In the genomic region with DNA sequence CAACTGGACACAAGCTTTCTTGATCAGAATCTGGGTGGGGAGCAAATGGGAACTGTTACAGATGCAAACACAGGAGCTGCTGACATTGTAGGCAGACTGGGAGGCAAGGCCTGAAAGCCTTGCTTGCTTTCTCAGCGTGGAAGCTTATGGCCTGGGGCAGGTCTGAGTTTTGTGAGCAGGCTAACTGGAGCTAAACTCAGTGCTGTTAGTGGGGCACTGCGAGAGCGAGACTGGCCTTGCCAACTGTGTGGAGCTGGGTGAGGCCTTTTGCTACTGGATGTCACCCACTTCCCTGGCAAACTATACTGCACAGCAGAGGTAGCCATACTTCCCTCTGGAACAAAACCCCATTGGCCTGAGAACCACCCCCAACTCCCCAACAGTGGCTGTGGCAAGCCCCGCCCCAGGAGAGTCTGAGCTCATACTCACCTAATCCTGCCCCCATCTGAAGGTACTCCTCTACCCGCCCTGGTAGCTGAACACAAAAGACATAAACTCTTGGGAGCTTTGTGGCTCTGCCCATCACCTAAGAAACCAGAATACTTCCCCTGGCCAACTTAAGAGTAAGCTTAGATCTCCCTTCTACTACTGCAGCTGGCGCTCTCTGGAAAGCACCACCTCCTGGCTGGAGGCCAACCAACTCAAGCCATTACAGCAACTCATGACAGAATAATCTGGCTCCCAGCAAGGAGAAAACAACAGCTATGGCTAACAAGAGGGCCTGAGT, we compare ENCODE assay signal across 14 cellular contexts. TPM values are rescaled to one million over a fixed set of nuclear protein-coding genes. Genes with fewer than 3 reads are reported as not detected.
DNase-seq lines count a peak whose midpoint lies in the region; ATAC-seq, FAIRE-seq and TF ChIP-seq lines count a peak whose summit lies in the region.
"Had no signal": no experiment of that assay in that cellular context is flagged by ENCODE, and none has a peak within 500 bp of the region (broad histone marks: within the 10 kb centered on the region; RNA-seq: fewer than 3 reads in every experiment).

No MANE protein-coding gene starts in this region.

- no peaks in the 10 kb centered on the region for H3K9me1 ChIP-seq in K562 (ENCODE audit: control insufficient read depth, insufficient read depth, low read length)

- DNase-seq in AG04450 (ENCODE audit: low read depth, low spot score) (peak; percentile 47), HCEC 1CT (peak; percentile 4), K562 (ENCODE audit: extremely low read depth in 1 of 4, low spot score in 3 of 4) (peak in 1 of 4 experiments; percentile 12), right atrium auricular region (ENCODE audit: low spot score) (peak; percentile 62), chondrocyte (ENCODE audit: low spot score) (no peak), COR-L47 (lab: John Stamatoyannopoulos, UW) (no peak), NCI-H526 treated with DMSO at 0.1 percent for 48 hours (lab: John Stamatoyannopoulos, UW) (no peak)
- DNase-seq: activated CD4-positive, CD25-positive, alpha-beta regulatory T cell treated with anti-CD3 and anti-CD28 coated beads, Interleukin-2, amount 50 U/mL, for 72 hours; activated gamma-delta T cell treated with Interleukin-2 at 50 U/mL for 16 hours; CD4-positive, CD25-positive, alpha-beta regulatory T cell; NCI-H1930; nephron progenitor cell had no signal

- in situ Hi-C loops in K562 (cut with MboI), result no loop called here

- TF ChIP-seq EP300 in K562 (IDR thresholded peaks at IDR 0.05; ENCODE audit: low read length), result no peak

- H3K9me3 ChIP-seq in AG04450 (ENCODE audit: control insufficient read depth, insufficient read depth, low read length) (no peaks in the 10 kb centered on the region), K562 (replicated peaks; ENCODE audit: control insufficient read depth, insufficient read depth, low read depth, low read length) (no peaks in the 10 kb centered on the region), right atrium auricular region (no peaks in the 10 kb centered on the region)

- ATAC-seq in K562, result peak; percentile 58; the same call in 2 of the 3 replicates
- ATAC-seq in GM18870 (IDR thresholded peaks at IDR 0.05; ENCODE audit: unreplicated experiment), result no peak

- H3K27me3 Mint-ChIP-seq in chondrocyte (ENCODE audit: low read depth), result no peaks in the 10 kb centered on the region

- H3K9ac ChIP-seq in K562 (ENCODE audit: insufficient read depth in 1 of 2, low read depth in 2 of 2, low read length in 2 of 2), result peak overlapping the region in 1 of 2 experiments; percentile 71; a peak in 1 of 4 replicates

- BruUV-seq in K562 (replicated peaks; lab: Mats Ljungman, UMichigan), result no TSS peak

- no peak overlapping the region for H3K4me3 Mint-ChIP-seq in chondrocyte (ENCODE audit: unreplicated experiment)
- H3K4me3 Mint-ChIP-seq: CD4-positive, CD25-positive, alpha-beta regulatory T cell; nephron progenitor cell had no signal

- peaks cover 7% of the 10 kb centered on the region for H3K4me1 Mint-ChIP-seq in chondrocyte (ENCODE audit: low read depth)
- H3K4me1 Mint-ChIP-seq: CD4-positive, CD25-positive, alpha-beta regulatory T cell had no signal

- no peaks in the 10 kb centered on the region for H3K27me3 ChIP-seq in AG04450 (ENCODE audit: control insufficient read depth, insufficient read depth, low read length)
- no peaks in the 10 kb centered on the region for H3K27me3 ChIP-seq in K562 (ENCODE audit: control insufficient read depth in 2 of 2, insufficient read depth in 2 of 2, low read length in 2 of 2)
- H3K27me3 ChIP-seq in right atrium auricular region, result no peaks in the 10 kb centered on the region

- no peak for TF ChIP-seq CTCF in AG04450 (IDR thresholded peaks at IDR 0.05; ENCODE audit: low read depth, low read length)
- no peak for TF ChIP-seq CTCF in K562 (IDR thresholded peaks at IDR 0.05 in 2 of 3, conservative IDR thresholded peaks at IDR 0.05 in 1 of 3; ENCODE audit: insufficient read depth in 2 of 3, low read depth in 1 of 3, low read length in 3 of 3)
- TF ChIP-seq CTCF in right atrium auricular region (IDR thresholded peaks at IDR 0.05), result no peak
- no peak for TF ChIP-seq CTCF in chondrocyte (IDR thresholded peaks at IDR 0.05)

- 25% methylated on average over 4 of the region's 6 CpGs for WGBS in K562 (ENCODE audit: insufficient coverage, low coverage, missing lambda C conversion rate)

- H2AFZ ChIP-seq in K562 (ENCODE audit: low read depth, low read length), result peak overlapping the region; percentile 55; the same call in 1 of the 2 replicates

- H3K27ac ChIP-seq in AG04450 (ENCODE audit: low read depth, low read length) (peak overlapping the region; percentile 4), K562 (ENCODE audit: extremely low read depth, low read depth, low read length) (no peak overlapping the region), right atrium auricular region (no peak overlapping the region)

- H3K27ac Mint-ChIP-seq in chondrocyte (ENCODE audit: unreplicated experiment), result no peak overlapping the region
- H3K27ac Mint-ChIP-seq: CD4-positive, CD25-positive, alpha-beta regulatory T cell; nephron progenitor cell had no signal

- H3K36me3 ChIP-seq in K562 (ENCODE audit: control insufficient read depth, insufficient read depth, low read length) (no peaks in the 10 kb centered on the region), right atrium auricular region (no peaks in the 10 kb centered on the region)

- H3K4me3 ChIP-seq in AG04450 (ENCODE audit: low read depth, low read length) (no peak overlapping the region), K562 (no peak overlapping the region), right atrium auricular region (no peak overlapping the region)

- POLR2A ChIA-PET in AG04450 (lab: Yijun Ruan, JAX) (no interaction called here), K562 (lab: Yijun Ruan, JAX) (interaction anchor here (1.1 kb wide), 1 partner anchor 9 kb away, joined by 3 read pairs; no protein-coding TSS in a partner anchor)

- peaks cover 18% of the 10 kb centered on the region for H3K9me3 Mint-ChIP-seq in chondrocyte (ENCODE audit: low read depth)

- CTCF ChIA-PET in AG04450 (lab: Charles Lee) (interaction anchor here (0.5 to 3.3 kb wide), 6 partner anchors 13 to 439 kb away, joined by 3 to 27 read pairs (median 4); no protein-coding TSS in a partner anchor), K562 (lab: Yijun Ruan, JAX; ENCODE audit: low intra/inter-chr PET ratio) (no interaction called here)

- H4K20me1 ChIP-seq in K562 (replicated peaks; ENCODE audit: control insufficient read depth, insufficient read depth, low read length), result no peaks in the 10 kb centered on the region

- FAIRE-seq in K562 (lab: Jason Lieb, UNC), result no peak
- FAIRE-seq: GM12891 had no signal

- no peak overlapping the region for H3K4me2 ChIP-seq in K562 (ENCODE audit: insufficient read depth, low read length)

- TF ChIP-seq POLR2A in K562 (conservative IDR thresholded peaks at IDR 0.05), result no peak

- H3K36me3 Mint-ChIP-seq in chondrocyte (ENCODE audit: low read depth), result peaks cover 6% of the 10 kb centered on the region
- H3K36me3 Mint-ChIP-seq: CD4-positive, CD25-positive, alpha-beta regulatory T cell had no signal

- intact Hi-C loops in K562 (cut with micrococcal nuclease), result no loop called here

- no peaks in the 10 kb centered on the region for H3K79me2 ChIP-seq in K562 (ENCODE audit: control insufficient read depth, insufficient read depth, low read length)

- H3K4me1 ChIP-seq in K562 (replicated peaks in 1 of 2; ENCODE audit: control insufficient read depth in 2 of 2, insufficient read depth in 2 of 2, low read length in 2 of 2) (peaks cover 0 to 7% of the 10 kb centered on the region in 2 experiments; a peak in 2 of 5 replicates), right atrium auricular region (no peaks in the 10 kb centered on the region)

- no peak for TF ChIP-seq RAD21 in K562 (CRISPR knock-in tag; conservative IDR thresholded peaks at IDR 0.05 in 1 of 2, IDR thresholded peaks at IDR 0.05 in 1 of 2)

TF ChIP-seq in K562, 482 proteins besides CTCF, POLR2A, EP300 and RAD21:
- TF ChIP-seq POU5F1 (IDR thresholded peaks at IDR 0.05; ENCODE audit: borderline replicate concordance, low read depth, low read length, partially characterized antibody) (no peak), NFIC (IDR thresholded peaks at IDR 0.05) (peak; percentile 76), CBX8 (IDR thresholded peaks at IDR 0.05; ENCODE audit: borderline replicate concordance, extremely low read depth, low read depth, low read length, poor library complexity, severe bottlenecking) (no peak), DMBX1 (CRISPR knock-in tag; IDR thresholded peaks at IDR 0.05; ENCODE audit: borderline replicate concordance) (0 out of 2 replicates have a peak, but pooled peaks have one; percentile 24), SMARCB1 (IDR thresholded peaks at IDR 0.05; ENCODE audit: insufficient read length, low read depth) (no peak), RFX5 (IDR thresholded peaks at IDR 0.05; ENCODE audit: low read depth, low read length) (no peak), TRIM28 (IDR thresholded peaks at IDR 0.05) (no peak), NR4A1 (CRISPR knock-in tag; IDR thresholded peaks at IDR 0.05) (no peak), NR4A1 (tag; IDR thresholded peaks at IDR 0.05) (0 out of 2 replicates have a peak, but pooled peaks have one; percentile 26)

RNA-seq across cellular contexts. Expression of gene CFAP20DC, which starts 42.9 kb away (rescaled TPM):
- polyA plus RNA-seq in AG04450 (2011; rRNA removed) (2.1 and 3.5 TPM in 2 replicates), K562 (2011; rRNA removed) (3.1 and 5.9 TPM in 2 replicates), K562 (2014; fragmentation: Illumina TruSeq; extraction: Trizol) (3.3 and 3.6 TPM in 2 replicates), K562 (2014; fragmentation: Nextera tagmentation; extraction: Ambion mirVana) (1 to 10 TPM; 3.8 to 4.7 TPM), K562 (2014; rRNA removed) (2.3 and 2.9 TPM in 2 replicates)
- 1.1 and 1.4 TPM in 2 replicates for polyA minus RNA-seq in AG04450 (2011; rRNA and poly(A)+ RNA removed)
- total RNA-seq in K562 (2011; cell fraction: chromatin; rRNA removed; ENCODE audit: low replicate concordance), result 6.6 and 14.2 TPM in 2 replicates
- 3.5 and 5.1 TPM in 2 replicates for total RNA-seq in K562 (2011; cell fraction: nucleolus; rRNA removed)
- total RNA-seq in K562 (2011; cell fraction: nucleoplasm; rRNA removed), result 6.3 and 9.5 TPM in 2 replicates
- total RNA-seq in K562 (2014; rRNA removed) (1.6 and 2.5 TPM in 2 replicates), K562 (2014; rRNA removed; fragmentation: Illumina TruSeq; extraction: Trizol) (5.4 and 6.3 TPM in 2 replicates), K562 (2015; rRNA removed; fragmentation: Illumina TruSeq; extraction: Trizol) (4.9 and 5.8 TPM in 2 replicates), K562 (2021) (3.5 and 4.6 TPM in 2 replicates), right atrium auricular region (not detected), chondrocyte (1.9 to 3.6 TPM (median 3.1 TPM) in 3 replicates)
- polyA plus RNA-seq in K562 (2011; cell fraction: cytosol; rRNA removed), result 1.1 and 1.7 TPM in 2 replicates
- polyA plus RNA-seq in K562 (2011; cell fraction: nucleus; rRNA removed), result 3.0 and 3.9 TPM in 2 replicates
- polyA plus RNA-seq in K562 (2012), result 2.4 and 3.0 TPM in 2 replicates
- polyA minus RNA-seq in K562 (2011; rRNA and poly(A)+ RNA removed), result 5.3 and 5.6 TPM in 2 replicates
- polyA minus RNA-seq in K562 (2011; cell fraction: cytosol; rRNA and poly(A)+ RNA removed), result 1.3 and 1.8 TPM in 2 replicates
- 6.9 and 7.4 TPM in 2 replicates for polyA minus RNA-seq in K562 (2011; cell fraction: nucleus; rRNA and poly(A)+ RNA removed)

Comparison
In these comparisons a context has a peak if more than half of its experiments do, and no peak if none do; other contexts are left out.
1. DNase-seq: peak in AG04450 (single experiment), HCEC 1CT (single experiment) and right atrium auricular region (single experiment); none in chondrocyte (single experiment), COR-L47 (single experiment) and NCI-H526 treated with DMSO at 0.1 percent for 48 hours (single experiment).